Comparison of ENCODE assay signal across 9 cellular contexts in genomic region chr5:172931001-172931536, GRCh38. TPM values are rescaled to one million over a fixed set of nuclear protein-coding genes. Genes with fewer than 3 reads are reported as not detected.
DNase-seq lines count a peak whose midpoint lies in the region; ATAC-seq and TF ChIP-seq lines count a peak whose summit lies in the region.
"Had no signal": no experiment of that assay in that cellular context is flagged by ENCODE, and none has a peak within 500 bp of the region (broad histone marks: within the 10 kb centered on the region; RNA-seq: fewer than 3 reads in every experiment).

No MANE protein-coding gene starts in this region.

- peaks cover 0 to 8% (median 5%) of the 10 kb centered on the region in 4 donors for H3K4me1 Mint-ChIP-seq in CD4-positive, CD25-positive, alpha-beta regulatory T cell

- H3K27me3 Mint-ChIP-seq in CD4-positive, CD25-positive, alpha-beta regulatory T cell = no peaks in the 10 kb centered on the region

- no peaks in the 10 kb centered on the region for H3K27me3 ChIP-seq in CD4-positive, CD25-positive, alpha-beta regulatory T cell (ENCODE audit: control insufficient read depth, insufficient read depth, low read length)
- no peaks in the 10 kb centered on the region for H3K27me3 ChIP-seq in psoas muscle (ENCODE audit: insufficient read depth in 3 of 3, low read length in 2 of 3)

- no peak for ATAC-seq in CD4-positive, CD25-positive, alpha-beta regulatory T cell (ENCODE audit: low read depth in 2 of 2)
- peak; percentile 27 to 74 (median 70) for ATAC-seq in psoas muscle

- 47 to 49% (median 47%) methylated on average over 9 of the region's 9 CpGs for WGBS in psoas muscle, 3 donors

- no peak overlapping the region for H3K4me3 Mint-ChIP-seq in CD4-positive, CD25-positive, alpha-beta regulatory T cell

- peak overlapping the region in 2 of 3 donors; percentile 42 to 57 for H3K27ac Mint-ChIP-seq in CD4-positive, CD25-positive, alpha-beta regulatory T cell

- H3K4me1 ChIP-seq in CD4-positive, CD25-positive, alpha-beta regulatory T cell (ENCODE audit: control insufficient read depth, insufficient read depth, low read length, poor library complexity, severe bottlenecking) = no peaks in the 10 kb centered on the region
- H3K4me1 ChIP-seq in psoas muscle = peaks cover 14% of the 10 kb centered on the region

- H3K9me3 Mint-ChIP-seq in CD4-positive, CD25-positive, alpha-beta regulatory T cell = no peaks in the 10 kb centered on the region

- H3K4me3 ChIP-seq in CD4-positive, CD25-positive, alpha-beta regulatory T cell (ENCODE audit: low read depth, low read length) = no peak overlapping the region
- H3K4me3 ChIP-seq in psoas muscle = no peak overlapping the region

- peaks cover 22% of the 10 kb centered on the region for H3K36me3 Mint-ChIP-seq in CD4-positive, CD25-positive, alpha-beta regulatory T cell

- TF ChIP-seq CTCF in psoas muscle (IDR thresholded peaks at IDR 0.05) = no peak

- H3K27ac ChIP-seq in CD4-positive, CD25-positive, alpha-beta regulatory T cell (ENCODE audit: insufficient read depth, low read length, poor library complexity, severe bottlenecking) = no peak overlapping the region
- peak overlapping the region; percentile 63 for H3K27ac ChIP-seq in psoas muscle

- H3K36me3 ChIP-seq in CD4-positive, CD25-positive, alpha-beta regulatory T cell (ENCODE audit: control insufficient read depth, insufficient read depth, low read length) = peaks cover 14% of the 10 kb centered on the region
- peaks cover 0 to 42% of the 10 kb centered on the region in 2 donors for H3K36me3 ChIP-seq in psoas muscle (ENCODE audit: insufficient read depth in 1 of 2, low read depth in 1 of 2)

- H3K9me3 ChIP-seq in CD4-positive, CD25-positive, alpha-beta regulatory T cell (ENCODE audit: control insufficient read depth in 2 of 2, low read length in 2 of 2) = no peaks in the 10 kb centered on the region
- no peaks in the 10 kb centered on the region for H3K9me3 ChIP-seq in psoas muscle

- intact Hi-C loops in psoas muscle (cut with DNase I) = loop anchor here in 1 of 2 donors (5.0 kb wide), 1 partner anchor 164 kb away; no protein-coding TSS in a partner anchor

- DNase-seq in CD4-positive, CD25-positive, alpha-beta regulatory T cell = no peak
- DNase-seq in fibroblast of gingiva (ENCODE audit: low read depth) (peak; percentile 91), psoas muscle (peak; percentile 74 to 81), NCI-H2107 treated with DMSO at 0.1 percent for 48 hours (lab: John Stamatoyannopoulos, UW; ENCODE audit: unreplicated experiment) (no peak), middle frontal gyrus (ENCODE audit: extremely low spot score, low spot score) (no peak), SKM-1 treated with dmso at 0.1 percent for 144 hours (lab: John Stamatoyannopoulos, UW; ENCODE audit: unreplicated experiment) (no peak)
- no peak for DNase-seq in stimulated activated naive CD4-positive, alpha-beta T cell treated with Interleukin-2 at 50 U/mL for 16 hours (lab: John Stamatoyannopoulos, UW)
- DNase-seq: activated T-cell treated with anti-CD3 and anti-CD28 coated beads for 4 hours had no signal

TF ChIP-seq in PFSK-1, 5 proteins besides CTCF, POLR2A, EP300 and RAD21:
- TF ChIP-seq FOXP2 (optimal IDR thresholded peaks at IDR 0.05; ENCODE audit: borderline replicate concordance, extremely low read depth, extremely low read length, insufficient read depth) = no peak
- no peak for TF ChIP-seq REST (IDR thresholded peaks at IDR 0.05; ENCODE audit: insufficient read depth in 1 of 2, low read depth in 2 of 2, low read length in 2 of 2)
- no peak for TF ChIP-seq TAF1 (IDR thresholded peaks at IDR 0.05; ENCODE audit: borderline replicate concordance, insufficient read depth, low read length)
- TF ChIP-seq SIN3A (IDR thresholded peaks at IDR 0.05; ENCODE audit: borderline replicate concordance, insufficient read depth, low read length) = peak; percentile 14; the same call in 1 of the 2 replicates
- peak; percentile 73 for TF ChIP-seq POLR2AphosphoS5 (IDR thresholded peaks at IDR 0.05; ENCODE audit: low read depth, low read length)

RNA-seq across cellular contexts. Expression of gene RPL26L1, which starts 28.2 kb away (rescaled TPM):
- 12.9 TPM for total RNA-seq in CD4-positive, CD25-positive, alpha-beta regulatory T cell
- polyA plus RNA-seq in CD4-positive, CD25-positive, alpha-beta regulatory T cell = 10 to 100 TPM; 38.9 to 51.6 (median 48.9) TPM
- 107 TPM for polyA plus RNA-seq in PFSK-1 (2012; ENCODE audit: insufficient read length, low read depth)
- total RNA-seq in psoas muscle = 10 to 100 TPM; 21.5 to 31.4 (median 27.7) TPM
- polyA plus RNA-seq in psoas muscle = 10 to 100 TPM; 33.3 to 80.9 (median 50.7) TPM

RNA-seq across cellular contexts. Expression of gene ATP6V0E1, which starts 52.5 kb away (rescaled TPM):
- 106 TPM for total RNA-seq in CD4-positive, CD25-positive, alpha-beta regulatory T cell
- polyA plus RNA-seq in CD4-positive, CD25-positive, alpha-beta regulatory T cell = 100 to 1,000 TPM; 499 to 691 (median 501) TPM
- polyA plus RNA-seq in PFSK-1 (2012; ENCODE audit: insufficient read length, low read depth) = 353 TPM
- 100 to 1,000 TPM in 3 of 4 donors, 10 to 100 TPM in 1; 97.8 to 176 (median 147) TPM for total RNA-seq in psoas muscle
- polyA plus RNA-seq in psoas muscle = 100 to 1,000 TPM; 156 to 319 (median 201) TPM

Comparison
In these comparisons a context has a peak if more than half of its experiments do, and no peak if none do; other contexts are left out.
1. ATAC-seq: peak in psoas muscle (4 of 4); none in CD4-positive, CD25-positive, alpha-beta regulatory T cell (0 of 2).
2. DNase-seq: peak in fibroblast of gingiva (single experiment) and psoas muscle (2 of 2); none in CD4-positive, CD25-positive, alpha-beta regulatory T cell (0 of 3), NCI-H2107 treated with DMSO at 0.1 percent for 48 hours (single experiment), middle frontal gyrus (single experiment), stimulated activated naive CD4-positive, alpha-beta T cell treated with Interleukin-2 at 50 U/mL for 16 hours (single experiment) and SKM-1 treated with dmso at 0.1 percent for 144 hours (single experiment).